Comparison of ENCODE assay signal across 6 cellular contexts in the genomic region with DNA sequence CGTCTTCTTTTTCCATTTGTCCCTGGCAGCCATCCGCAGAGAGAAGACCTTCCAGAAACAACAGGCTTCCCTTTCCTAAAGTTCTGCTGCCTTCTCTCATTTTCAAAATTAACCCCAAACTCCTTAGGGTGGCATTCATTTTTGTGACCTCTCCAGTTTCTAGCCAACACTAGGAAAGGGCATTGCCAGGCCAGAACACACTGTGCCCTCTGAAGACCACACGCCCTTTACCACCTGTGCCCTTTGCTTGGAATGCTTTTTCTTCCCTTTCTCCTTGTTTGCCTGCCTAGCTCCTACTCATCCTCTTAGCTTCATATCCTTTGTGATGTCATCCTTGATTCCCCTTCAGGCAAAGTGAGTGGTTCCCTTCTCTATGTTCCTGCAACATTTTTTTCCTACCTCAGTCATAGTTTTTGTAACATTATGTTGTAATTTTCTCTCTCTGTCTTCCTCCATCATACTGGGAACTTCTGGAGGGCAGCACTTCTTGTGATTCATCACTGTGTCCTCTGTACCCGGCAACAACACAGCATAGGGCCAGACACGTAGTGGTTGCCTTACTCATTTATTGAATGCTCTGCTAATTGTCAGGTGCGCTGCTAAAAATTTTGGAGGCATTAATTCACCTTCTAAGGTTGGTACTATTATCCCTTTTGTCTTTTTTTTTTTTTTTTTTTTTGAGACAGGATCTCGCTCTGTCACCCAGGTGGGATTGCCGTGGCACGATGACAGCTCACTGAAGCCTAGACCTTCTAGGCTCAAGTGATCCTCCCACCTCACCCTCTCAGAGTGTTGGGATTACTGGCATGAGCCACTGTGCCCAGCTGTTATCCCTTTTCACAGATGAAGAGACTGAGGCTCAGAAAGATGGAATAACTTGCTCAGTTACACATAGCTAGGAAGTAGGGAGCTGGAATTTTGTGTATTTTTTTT. TPM values are rescaled to one million over a fixed set of nuclear protein-coding genes. Genes with fewer than 3 reads are reported as not detected.
DNase-seq lines count a peak whose midpoint lies in the region; ATAC-seq and TF ChIP-seq lines count a peak whose summit lies in the region.

No MANE protein-coding gene starts in this region.

- no peak for ATAC-seq in GM19467 (IDR thresholded peaks at IDR 0.05; ENCODE audit: unreplicated experiment)

- H3K36me3 ChIP-seq in rectal smooth muscle tissue (ENCODE audit: control insufficient read depth, insufficient read depth, low read length), result peaks cover 10% of the 10 kb centered on the region

- H3K27ac ChIP-seq in dorsolateral prefrontal cortex (peak overlapping the region; percentile 59 to 97 (median 92)), rectal smooth muscle tissue (ENCODE audit: low read depth, low read length) (peak overlapping the region; percentile 97)

- H3K4me3 ChIP-seq in dorsolateral prefrontal cortex, result peak overlapping the region; percentile 31 to 92 (median 78)
- peak overlapping the region; percentile 86 for H3K4me3 ChIP-seq in rectal smooth muscle tissue (ENCODE audit: low read length)

- intact Hi-C loops in dorsolateral prefrontal cortex (cut with DNase I), result loop anchor here (1.0 to 10.0 kb wide), 4 partner anchors 23 to 339 kb away; a partner anchor contains a TSS

- H3K4me1 ChIP-seq in rectal smooth muscle tissue (ENCODE audit: control insufficient read depth, insufficient read depth, low read length), result peaks cover 6% of the 10 kb centered on the region

- TF ChIP-seq CTCF in dorsolateral prefrontal cortex (IDR thresholded peaks at IDR 0.05 in 54 of 56, conservative IDR thresholded peaks at IDR 0.05 in 2 of 56; ENCODE audit: low read depth in 1 of 56, partially characterized antibody in 56 of 56), result no peak

- H3K27me3 ChIP-seq in dorsolateral prefrontal cortex, result no peaks in the 10 kb centered on the region
- H3K27me3 ChIP-seq in rectal smooth muscle tissue (ENCODE audit: control insufficient read depth, insufficient read depth, low read length), result no peaks in the 10 kb centered on the region

- H3K9ac ChIP-seq in rectal smooth muscle tissue (ENCODE audit: low read length), result peak overlapping the region; percentile 74

- DNase-seq in M059J (ENCODE audit: low read depth) (peak; percentile 85), dorsolateral prefrontal cortex (no peak), medulla oblongata (ENCODE audit: extremely low spot score) (no peak), COR-L47 (lab: John Stamatoyannopoulos, UW) (no peak)

RNA-seq across cellular contexts. Expression of a gene that starts 1.0 kb away (rescaled TPM):
- 45.0 and 53.3 TPM in 2 replicates for total RNA-seq in M059J (2014; rRNA removed; shearing (Covaris generic))
- 10 to 100 TPM; 58.1 to 99.4 (median 78.1) TPM for total RNA-seq in dorsolateral prefrontal cortex

RNA-seq across cellular contexts. Expression of a gene that starts 10.3 kb away (rescaled TPM):
- 52.8 and 57.7 TPM in 2 replicates for total RNA-seq in M059J (2014; rRNA removed; shearing (Covaris generic))
- total RNA-seq in dorsolateral prefrontal cortex, result 10 to 100 TPM; 27.7 to 57.4 (median 35.6) TPM

RNA-seq across cellular contexts. Expression of a gene that starts 17.0 kb away (rescaled TPM):
- total RNA-seq in M059J (2014; rRNA removed; shearing (Covaris generic)), result 0.20 TPM in 1 of 2 replicates, not detected in the other
- 1 to 10 TPM in 3 of 120 experiments, under 1 TPM in 34, not detected in 83; 0.29 to 1.6 (median 0.47) TPM for total RNA-seq in dorsolateral prefrontal cortex

RNA-seq across cellular contexts. Expression of a gene that starts 23.9 kb away (rescaled TPM):
- total RNA-seq in M059J (2014; rRNA removed; shearing (Covaris generic)), result 193 and 223 TPM in 2 replicates
- 10 to 100 TPM; 23.4 to 53.8 (median 37.0) TPM for total RNA-seq in dorsolateral prefrontal cortex

RNA-seq across cellular contexts. Expression of a gene that starts 29.7 kb away (rescaled TPM):
- 2.5 and 2.7 TPM in 2 replicates for total RNA-seq in M059J (2014; rRNA removed; shearing (Covaris generic))
- 10 to 100 TPM in 4 of 120 experiments, 1 to 10 TPM in 116; 2.2 to 12.6 (median 5.5) TPM for total RNA-seq in dorsolateral prefrontal cortex
